Comparison of ENCODE assay signal across 16 cellular contexts in genomic region chr1:116983112-116983511, GRCh38. TPM values are rescaled to one million over a fixed set of nuclear protein-coding genes. Genes with fewer than 3 reads are reported as not detected.
DNase-seq lines count a peak whose midpoint lies in the region; ATAC-seq and TF ChIP-seq lines count a peak whose summit lies in the region.
"Had no signal": no experiment of that assay in that cellular context is flagged by ENCODE, and none has a peak within 500 bp of the region (broad histone marks: within the 10 kb centered on the region; RNA-seq: fewer than 3 reads in every experiment).

No MANE protein-coding gene starts in this region.

- H3K36me3 ChIP-seq in Peyer's patch: no peaks in the 10 kb centered on the region
- H3K36me3 ChIP-seq in stomach smooth muscle (ENCODE audit: control insufficient read depth in 2 of 2, insufficient read depth in 2 of 2, low read length in 2 of 2): peaks cover 2 to 3% of the 10 kb centered on the region in 2 donors
- H3K36me3 ChIP-seq: MG63 had no signal

- intact Hi-C loops in left cardiac atrium (cut with DNase I): no loop called here

- no peaks in the 10 kb centered on the region for H3K9me3 ChIP-seq in Peyer's patch
- no peaks in the 10 kb centered on the region for H3K9me3 ChIP-seq in stomach smooth muscle (ENCODE audit: control insufficient read depth in 2 of 2, low read length in 2 of 2)
- H3K9me3 ChIP-seq: MG63, SK-N-SH had no signal

- ATAC-seq in left cardiac atrium: peak; percentile 46 to 53
- ATAC-seq: CD8-positive, alpha-beta T cell; PC-3 had no signal

- H3K27ac ChIP-seq in Peyer's patch (peak overlapping the region in 3 of 4 donors; percentile 14 to 95 (median 83)), stomach smooth muscle (ENCODE audit: low read length) (peak overlapping the region; percentile 62)
- H3K27ac ChIP-seq: KMS-11 had no signal

- no peak for TF ChIP-seq CTCF in Peyer's patch (IDR thresholded peaks at IDR 0.05)

- DNase-seq in NCI-H2171 (lab: John Stamatoyannopoulos, UW) (peak; percentile 18), Peyer's patch (no peak), left cardiac atrium (peak; percentile 39), mucosa of gallbladder (ENCODE audit: low spot score) (no peak), dedifferentiated amniotic fluid mesenchymal stem cell (ENCODE audit: extremely low spot score) (no peak), NCI-H128 (lab: John Stamatoyannopoulos, UW; ENCODE audit: unreplicated experiment) (no peak)
- DNase-seq: CD8-positive, alpha-beta T cell; HFFc6; MG63; NCI-H1092 treated with DMSO at 0.1 percent for 48 hours; NCI-H187 treated with DMSO at 0.1 percent for 48 hours; NCI-H524 treated with DMSO at 0.1 percent for 48 hours; PC-3; SK-N-SH had no signal

- TF ChIP-seq POLR2A in Peyer's patch (IDR thresholded peaks at IDR 0.05): no peak

- H3K27me3 ChIP-seq in Peyer's patch (no peaks in the 10 kb centered on the region), stomach smooth muscle (ENCODE audit: control insufficient read depth in 1 of 2, insufficient read depth in 2 of 2, low read length in 2 of 2) (no peaks in the 10 kb centered on the region)
- H3K27me3 ChIP-seq: MG63 had no signal

- H3K9ac ChIP-seq in stomach smooth muscle (ENCODE audit: low read length in 2 of 2): no peak overlapping the region
- H3K9ac ChIP-seq: KMS-11, SK-N-SH had no signal

- H3K4me1 ChIP-seq in Peyer's patch: peaks cover 0 to 35% (median 2%) of the 10 kb centered on the region in 4 donors
- peaks cover 45% of the 10 kb centered on the region for H3K4me1 ChIP-seq in stomach smooth muscle (ENCODE audit: control insufficient read depth, insufficient read depth, low read length)

- no peak overlapping the region for H3K4me3 ChIP-seq in Peyer's patch
- H3K4me3 ChIP-seq in stomach smooth muscle (ENCODE audit: low read length in 2 of 2): peak overlapping the region in 1 of 2 donors; percentile 15
- H3K4me3 ChIP-seq: MG63 had no signal

RNA-seq across cellular contexts. Expression of gene CD101, which starts 18.4 kb away (rescaled TPM):
- total RNA-seq in Peyer's patch: 10 to 100 TPM in 1 of 4 donors, 1 to 10 TPM in 2, under 1 TPM in 1; 0.85 to 12.4 (median 3.5) TPM
- 1 to 10 TPM; 1.1 to 3.1 TPM for total RNA-seq in left cardiac atrium
- total RNA-seq in mucosa of gallbladder: 2.8 TPM
- total RNA-seq: HFFc6 had no signal

Comparison
In these comparisons a context has a peak if more than half of its experiments do, and no peak if none do; other contexts are left out.
1. DNase-seq: peak in NCI-H2171 (single experiment) and left cardiac atrium (single experiment); none in Peyer's patch (0 of 3), mucosa of gallbladder (single experiment), dedifferentiated amniotic fluid mesenchymal stem cell (single experiment) and NCI-H128 (single experiment).